In genomic region chr5:1875843-1876671, GRCh38 we compare ENCODE assay signal across 13 cellular contexts. TPM values are rescaled to one million over a fixed set of nuclear protein-coding genes. Genes with fewer than 3 reads are reported as not detected.
DNase-seq lines count a peak whose midpoint lies in the region; ATAC-seq, FAIRE-seq and TF ChIP-seq lines count a peak whose summit lies in the region.
"Had no signal": no experiment of that assay in that cellular context is flagged by ENCODE, and none has a peak within 500 bp of the region (broad histone marks: within the 10 kb centered on the region; RNA-seq: fewer than 3 reads in every experiment).

No MANE protein-coding gene starts in this region.

- CTCF ChIA-PET in activated B cell treated with CpG ODN at 0.5 μM for 24 hours (lab: Charles Lee), result no interaction called here

- intact Hi-C loops in activated B cell treated with CpG ODN at 0.5 μM for 24 hours (cut with micrococcal nuclease), result no loop called here

- H3K9me3 Mint-ChIP-seq in activated naive CD4-positive, alpha-beta T cell treated with anti-CD3 and anti-CD28 coated beads, Interleukin-2, amount 50 U/mL, for 24 hours, result no peaks in the 10 kb centered on the region
- H3K9me3 Mint-ChIP-seq in activated B cell treated with CpG ODN at 0.5 μM for 24 hours (no peaks in the 10 kb centered on the region), memory B cell (peaks cover 3% of the 10 kb centered on the region)
- no peaks in the 10 kb centered on the region for H3K9me3 Mint-ChIP-seq in stimulated activated memory B cell treated with anti-CD40 and anti-IgM and Interleukin-4, amounts not matched to agents 10 μg/mL and 1 μg/mL and 100 μg/mL, for 72 hours

- POLR2A ChIA-PET in activated B cell treated with CpG ODN at 0.5 μM for 24 hours (lab: Charles Lee), result interaction anchor here (0.5 kb wide), 1 partner anchor 29 kb away, joined by 3 read pairs; no protein-coding TSS in a partner anchor

- H3K36me3 Mint-ChIP-seq in activated naive CD4-positive, alpha-beta T cell treated with anti-CD3 and anti-CD28 coated beads, Interleukin-2, amount 50 U/mL, for 24 hours, result no peaks in the 10 kb centered on the region
- H3K36me3 Mint-ChIP-seq in activated B cell treated with CpG ODN at 0.5 μM for 24 hours (ENCODE audit: low read depth) (no peaks in the 10 kb centered on the region), memory B cell (peaks cover 2% of the 10 kb centered on the region)
- H3K36me3 Mint-ChIP-seq in stimulated activated memory B cell treated with anti-CD40 and anti-IgM and Interleukin-4, amounts not matched to agents 10 μg/mL and 1 μg/mL and 100 μg/mL, for 72 hours, result no peaks in the 10 kb centered on the region

- peak overlapping the region; percentile 39 for H3K4me3 Mint-ChIP-seq in activated naive CD4-positive, alpha-beta T cell treated with anti-CD3 and anti-CD28 coated beads, Interleukin-2, amount 50 U/mL, for 24 hours
- H3K4me3 Mint-ChIP-seq in activated B cell treated with CpG ODN at 0.5 μM for 24 hours, result peak overlapping the region; percentile 66
- peak overlapping the region; percentile 61 for H3K4me3 Mint-ChIP-seq in memory B cell
- peak overlapping the region; percentile 32 for H3K4me3 Mint-ChIP-seq in stimulated activated memory B cell treated with anti-CD40 and anti-IgM and Interleukin-4, amounts not matched to agents 10 μg/mL and 1 μg/mL and 100 μg/mL, for 72 hours
- H3K4me3 Mint-ChIP-seq: activated CD8-positive, alpha-beta T cell treated with anti-CD3 and anti-CD28 coated beads, Interleukin-2, amount 10 ng/mL, durations not matched to agents 7 days and 5 days had no signal

- H3K4me1 Mint-ChIP-seq in activated naive CD4-positive, alpha-beta T cell treated with anti-CD3 and anti-CD28 coated beads, Interleukin-2, amount 50 U/mL, for 24 hours, result peaks cover 9% of the 10 kb centered on the region
- peaks cover 17% of the 10 kb centered on the region for H3K4me1 Mint-ChIP-seq in activated B cell treated with CpG ODN at 0.5 μM for 24 hours
- H3K4me1 Mint-ChIP-seq in memory B cell, result peaks cover 10% of the 10 kb centered on the region
- peaks cover 23% of the 10 kb centered on the region for H3K4me1 Mint-ChIP-seq in stimulated activated memory B cell treated with anti-CD40 and anti-IgM and Interleukin-4, amounts not matched to agents 10 μg/mL and 1 μg/mL and 100 μg/mL, for 72 hours

- no peak for FAIRE-seq in GM12891 (lab: Jason Lieb, UNC)
- FAIRE-seq: frontal cortex, G401.6 had no signal

- no peak for DNase-seq in activated naive CD4-positive, alpha-beta T cell treated with anti-CD3 and anti-CD28 coated beads, Interleukin-2, amount 50 U/mL, for 16 hours
- DNase-seq in activated B cell treated with CpG ODN at 0.5 μM for 24 hours (no peak), memory B cell (ENCODE audit: low spot score in 2 of 2) (no peak), DMS53 treated with DMSO at 0.1 percent for 48 hours (lab: John Stamatoyannopoulos, UW; ENCODE audit: unreplicated experiment) (no peak), GM12891 (ENCODE audit: insufficient read length, low spot score) (no peak)
- DNase-seq: dermis blood vessel endothelial cell, occipital lobe had no signal

- peaks cover 33% of the 10 kb centered on the region for H3K27me3 Mint-ChIP-seq in activated naive CD4-positive, alpha-beta T cell treated with anti-CD3 and anti-CD28 coated beads, Interleukin-2, amount 50 U/mL, for 24 hours
- peaks cover 48% of the 10 kb centered on the region for H3K27me3 Mint-ChIP-seq in activated B cell treated with CpG ODN at 0.5 μM for 24 hours
- peaks cover 28% of the 10 kb centered on the region for H3K27me3 Mint-ChIP-seq in memory B cell
- peaks cover 75% of the 10 kb centered on the region for H3K27me3 Mint-ChIP-seq in stimulated activated memory B cell treated with anti-CD40 and anti-IgM and Interleukin-4, amounts not matched to agents 10 μg/mL and 1 μg/mL and 100 μg/mL, for 72 hours

- no peak overlapping the region for H3K27ac Mint-ChIP-seq in activated naive CD4-positive, alpha-beta T cell treated with anti-CD3 and anti-CD28 coated beads, Interleukin-2, amount 50 U/mL, for 24 hours
- peak overlapping the region; percentile 50 for H3K27ac Mint-ChIP-seq in activated B cell treated with CpG ODN at 0.5 μM for 24 hours
- peak overlapping the region; percentile 45 for H3K27ac Mint-ChIP-seq in memory B cell
- peak overlapping the region; percentile 51 for H3K27ac Mint-ChIP-seq in stimulated activated memory B cell treated with anti-CD40 and anti-IgM and Interleukin-4, amounts not matched to agents 10 μg/mL and 1 μg/mL and 100 μg/mL, for 72 hours
- H3K27ac Mint-ChIP-seq: activated CD8-positive, alpha-beta T cell treated with anti-CD3 and anti-CD28 coated beads, Interleukin-2, amount 10 ng/mL, durations not matched to agents 7 days and 5 days had no signal

- TF ChIP-seq CTCF in activated B cell treated with CpG ODN at 0.5 μM for 24 hours (IDR thresholded peaks at IDR 0.05), result no peak

- TF ChIP-seq POLR2A in GM12891 (IDR thresholded peaks at IDR 0.05; ENCODE audit: low read depth, low read length), result no peak

- ATAC-seq in activated B cell treated with CpG ODN at 0.5 μM for 24 hours (ENCODE audit: low read depth) (no peak), memory B cell (ENCODE audit: low read depth) (no peak), HG02981 (IDR thresholded peaks at IDR 0.05; ENCODE audit: unreplicated experiment) (no peak)
- no peak for ATAC-seq in stimulated activated memory B cell treated with anti-CD40 and anti-IgM and Interleukin-4, amounts not matched to agents 10 μg/mL and 1 μg/mL and 100 μg/mL, for 72 hours
- ATAC-seq: activated CD8-positive, alpha-beta T cell treated with anti-CD3 and anti-CD28 coated beads, Interleukin-2, amount 10 ng/mL, durations not matched to agents 7 days and 5 days had no signal

TF ChIP-seq in GM12891, 5 proteins besides CTCF, POLR2A, EP300 and RAD21:
- no peak for TF ChIP-seq POLR2AphosphoS5 (IDR thresholded peaks at IDR 0.05; ENCODE audit: low read depth, low read length)
- no peak for TF ChIP-seq PAX5 (IDR thresholded peaks at IDR 0.05; ENCODE audit: insufficient read depth, low read length, severe bottlenecking)
- TF ChIP-seq POU2F2 (IDR thresholded peaks at IDR 0.05; ENCODE audit: low read depth, low read length), result no peak
- no peak for TF ChIP-seq SPI1 (IDR thresholded peaks at IDR 0.05; ENCODE audit: low read depth, low read length)
- no peak for TF ChIP-seq TAF1 (IDR thresholded peaks at IDR 0.05; ENCODE audit: low read depth, low read length)
TF ChIP-seq in GM12891: peak in this region for 0.

RNA-seq across cellular contexts. Expression of gene IRX4, which starts 6.7 kb away (rescaled TPM):
- not detected in 2 replicates for total RNA-seq in activated B cell treated with CpG ODN at 0.5 μM for 24 hours
- polyA plus RNA-seq in GM12891 (2012; ENCODE audit: low read depth, missing spikeins), result not detected
- total RNA-seq: activated CD8-positive, alpha-beta T cell treated with anti-CD3 and anti-CD28 coated beads, Interleukin-2, amount 10 ng/mL, durations not matched to agents 7 days and 5 days; dermis blood vessel endothelial cell; frontal cortex; occipital lobe had no signal
